Comparison of ENCODE assay signal across 8 cellular contexts in the genomic region with DNA sequence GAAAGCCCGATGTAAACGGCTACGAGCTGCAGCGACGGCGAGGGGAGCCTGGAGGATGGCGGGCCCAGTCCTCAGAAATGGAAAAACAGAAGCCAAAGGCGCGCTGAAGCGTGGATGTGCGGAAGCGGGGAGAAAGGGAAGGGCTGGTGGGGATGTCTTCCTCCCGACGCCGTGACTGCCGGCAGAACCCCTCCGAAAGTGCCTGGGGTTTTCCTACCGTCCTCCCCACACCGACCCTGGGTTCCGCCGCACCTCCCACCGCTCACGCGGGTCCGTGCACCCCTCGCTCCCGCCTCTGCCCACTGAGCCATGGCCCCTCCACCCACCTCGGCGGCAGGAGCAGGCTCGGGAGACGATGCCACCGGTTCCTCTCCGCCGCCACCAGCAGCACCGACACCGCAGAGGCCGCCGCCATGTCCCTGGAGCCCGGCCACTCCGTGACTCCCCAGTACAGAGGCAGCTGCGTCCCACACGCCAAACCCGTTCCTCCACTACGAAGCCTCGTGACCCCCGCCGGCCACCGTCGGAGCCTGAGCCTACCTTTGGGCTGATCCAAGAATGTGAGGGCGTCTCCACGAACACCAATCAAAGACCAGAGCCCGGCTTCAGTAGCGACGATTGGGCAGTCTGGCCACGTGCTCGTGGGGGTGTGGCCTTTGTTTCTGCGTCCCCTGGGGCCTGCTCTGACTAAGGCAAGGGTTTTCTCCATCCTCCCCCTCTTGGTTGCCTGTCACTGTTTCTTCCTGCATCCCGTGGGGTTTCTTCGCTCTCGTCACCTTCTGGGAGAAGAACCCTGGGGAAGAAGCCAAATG. TPM values are rescaled to one million over a fixed set of nuclear protein-coding genes. Genes with fewer than 3 reads are reported as not detected.
DNase-seq lines count a peak whose midpoint lies in the region; ATAC-seq, FAIRE-seq and TF ChIP-seq lines count a peak whose summit lies in the region.

A gene (minus strand): TSS at position 471 of the 812 bp plus-strand sequence. CDS start 56 bp downstream, at position 415.

- H3K27ac ChIP-seq in OCI-LY1 (ENCODE audit: low read depth, low read length, poor library complexity, severe bottlenecking) (peak within 1 kb of the TSS; percentile 86), mesodermal cell (ENCODE audit: low read depth, low read length, severe bottlenecking) (peak within 1 kb of the TSS; percentile 29)

- no peak for TF ChIP-seq CTCF in OCI-LY1 (IDR thresholded peaks at IDR 0.05; ENCODE audit: low read length)

- peak; percentile 99 for ATAC-seq in GM21381 (IDR thresholded peaks at IDR 0.05; ENCODE audit: unreplicated experiment)

- peak; percentile 93 for FAIRE-seq in endometrium (lab: Jason Lieb, UNC)

- H3K9me3 ChIP-seq in OCI-LY1 (ENCODE audit: low read length) (no peaks in the 10 kb centered on the region), mesodermal cell (ENCODE audit: control insufficient read depth, low read length) (no peaks in the 10 kb centered on the region)

- no peaks in the 10 kb centered on the region for H4K20me1 ChIP-seq in OCI-LY1 (ENCODE audit: insufficient read depth, low read length)

- no peaks in the 10 kb centered on the region for H3K9me2 ChIP-seq in OCI-LY1 (ENCODE audit: low read depth, low read length)

- DNase-seq in COR-L47 (lab: John Stamatoyannopoulos, UW): peak; percentile 100
- peak; percentile 15 to 98 (median 96) for DNase-seq in HUDEP-2 (lab: John Stamatoyannopoulos, UW; ENCODE audit: unreplicated experiment in 76 of 76)
- peak; percentile 97 for DNase-seq in activated CD8-positive, alpha-beta memory T cell treated with anti-CD3 and anti-CD28 coated beads, Interleukin-2, amount 50 U/mL, for 4 hours
- peak; percentile 95 to 97 for DNase-seq in stimulated activated CD8-positive, alpha-beta memory T cell treated with anti-CD3 and anti-CD28 coated beads, Interleukin-15, amount 100 ng/mL, for 4 hours (ENCODE audit: low read depth in 2 of 2)

- H3K9ac ChIP-seq in OCI-LY1 (ENCODE audit: low read length): peak within 1 kb of the TSS; percentile 91

- WGBS in mesodermal cell (ENCODE audit: insufficient coverage in 2 of 2), 2 experiments: 55 to 60% methylated on average over 52 to 53 of the region's 60 CpGs

- peaks cover 20% of the 10 kb centered on the region for H3K4me1 ChIP-seq in OCI-LY1 (ENCODE audit: insufficient read depth, low read length, severe bottlenecking)
- no peaks in the 10 kb centered on the region for H3K4me1 ChIP-seq in mesodermal cell (ENCODE audit: control insufficient read depth, insufficient read depth, low read length, poor library complexity, severe bottlenecking)

- no peaks in the 10 kb centered on the region for H3K27me3 ChIP-seq in OCI-LY1 (ENCODE audit: insufficient read depth, low read length)

- H3K4me3 ChIP-seq in OCI-LY1 (ENCODE audit: low read depth, low read length, poor library complexity, severe bottlenecking) (peak within 1 kb of the TSS; percentile 90), mesodermal cell (ENCODE audit: extremely low read depth, insufficient read depth, low read length, poor library complexity, severe bottlenecking) (peak within 1 kb of the TSS; percentile 56)

- H3K36me3 ChIP-seq in OCI-LY1 (ENCODE audit: insufficient read depth, low read length): peaks cover 25% of the 10 kb centered on the region
- no peaks in the 10 kb centered on the region for H3K36me3 ChIP-seq in mesodermal cell (ENCODE audit: control insufficient read depth, insufficient read depth, low read length)

- H2AFZ ChIP-seq in OCI-LY1 (ENCODE audit: low read length): peak within 1 kb of the TSS; percentile 66; the same call in 1 of the 2 replicates

- no peaks in the 10 kb centered on the region for H3F3A ChIP-seq in OCI-LY1 (ENCODE audit: insufficient read depth, low read length)

- peak within 1 kb of the TSS; percentile 95 for H3K4me2 ChIP-seq in OCI-LY1 (ENCODE audit: low read length)

- H3K79me2 ChIP-seq in OCI-LY1 (ENCODE audit: insufficient read depth, low read length): peaks cover 9% of the 10 kb centered on the region

RNA-seq across cellular contexts. Expression of the gene that starts here (rescaled TPM):
- polyA plus RNA-seq in mesodermal cell (2013, experiment 1 of 2): 6.9 TPM
- 5.7 TPM for polyA plus RNA-seq in mesodermal cell (2013, experiment 2 of 2)

Comparison
In these comparisons a context has a peak if more than half of its experiments do, and no peak if none do; other contexts are left out.
1. Peak in every context shown above with its lines: DNase-seq, ATAC-seq, H3K4me3 ChIP-seq and H3K27ac ChIP-seq.